Comparison of ENCODE assay signal across 9 cellular contexts in genomic region chr9:107733530-107733907, GRCh38.
DNase-seq lines count a peak whose midpoint lies in the region; ATAC-seq and TF ChIP-seq lines count a peak whose summit lies in the region.
"Had no signal": no experiment of that assay in that cellular context is flagged by ENCODE, and none has a peak within 500 bp of the region (broad histone marks: within the 10 kb centered on the region; RNA-seq: fewer than 3 reads in every experiment).

No MANE protein-coding gene starts in this region.

- H3K27ac Mint-ChIP-seq in chondrocyte (ENCODE audit: unreplicated experiment), result peak overlapping the region; percentile 78

- H3K9me3 ChIP-seq in stomach smooth muscle (ENCODE audit: control insufficient read depth in 2 of 2, low read length in 2 of 2), result no peaks in the 10 kb centered on the region

- H3K4me3 Mint-ChIP-seq in chondrocyte (ENCODE audit: unreplicated experiment), result peak overlapping the region; percentile 24

- DNase-seq in HT1080 (ENCODE audit: low read depth), result peak; percentile 38
- no peak for DNase-seq in chondrocyte (ENCODE audit: low spot score)
- peak in 1 of 2 donors; percentile 42 for DNase-seq in left colon
- DNase-seq in epidermal melanocyte (ENCODE audit: insufficient read length, low spot score), result no peak
- DNase-seq in DMS114 treated with DMSO at 0.1 percent for 48 hours (lab: John Stamatoyannopoulos, UW; ENCODE audit: unreplicated experiment), result no peak
- DNase-seq: stimulated activated naive CD4-positive, alpha-beta T cell had no signal

- H3K36me3 Mint-ChIP-seq in chondrocyte (ENCODE audit: low read depth), result no peaks in the 10 kb centered on the region

- ATAC-seq in left colon, result peak; percentile 38
- ATAC-seq in HG03280 (IDR thresholded peaks at IDR 0.05; ENCODE audit: unreplicated experiment), result no peak
- no peak for ATAC-seq in GM19035 (IDR thresholded peaks at IDR 0.05; ENCODE audit: unreplicated experiment)

- peak overlapping the region; percentile 76 for H3K27ac ChIP-seq in stomach smooth muscle (ENCODE audit: low read length)

- peaks cover 16% of the 10 kb centered on the region for H3K4me1 ChIP-seq in stomach smooth muscle (ENCODE audit: control insufficient read depth, insufficient read depth, low read length)

- peak overlapping the region; percentile 50 to 60 for H3K4me3 ChIP-seq in stomach smooth muscle (ENCODE audit: low read length in 2 of 2)

- peaks cover 35% of the 10 kb centered on the region for H3K4me1 Mint-ChIP-seq in chondrocyte (ENCODE audit: low read depth)

- no peaks in the 10 kb centered on the region for H3K27me3 ChIP-seq in stomach smooth muscle (ENCODE audit: control insufficient read depth in 1 of 2, insufficient read depth in 2 of 2, low read length in 2 of 2)

- no peaks in the 10 kb centered on the region for H3K27me3 Mint-ChIP-seq in chondrocyte (ENCODE audit: low read depth)

- no peak for TF ChIP-seq CTCF in chondrocyte (IDR thresholded peaks at IDR 0.05)

- peaks cover 3% of the 10 kb centered on the region for H3K9me3 Mint-ChIP-seq in chondrocyte (ENCODE audit: low read depth)

- intact Hi-C loops in left colon (cut with DNase I, micrococcal nuclease), result no loop called here

- H3K9ac ChIP-seq in stomach smooth muscle (ENCODE audit: low read length in 2 of 2), result peak overlapping the region; percentile 1 to 55

- no peaks in the 10 kb centered on the region for H3K36me3 ChIP-seq in stomach smooth muscle (ENCODE audit: control insufficient read depth in 2 of 2, insufficient read depth in 2 of 2, low read length in 2 of 2)
